ENCODE assay signal across 8 cellular contexts in the genomic region with DNA sequence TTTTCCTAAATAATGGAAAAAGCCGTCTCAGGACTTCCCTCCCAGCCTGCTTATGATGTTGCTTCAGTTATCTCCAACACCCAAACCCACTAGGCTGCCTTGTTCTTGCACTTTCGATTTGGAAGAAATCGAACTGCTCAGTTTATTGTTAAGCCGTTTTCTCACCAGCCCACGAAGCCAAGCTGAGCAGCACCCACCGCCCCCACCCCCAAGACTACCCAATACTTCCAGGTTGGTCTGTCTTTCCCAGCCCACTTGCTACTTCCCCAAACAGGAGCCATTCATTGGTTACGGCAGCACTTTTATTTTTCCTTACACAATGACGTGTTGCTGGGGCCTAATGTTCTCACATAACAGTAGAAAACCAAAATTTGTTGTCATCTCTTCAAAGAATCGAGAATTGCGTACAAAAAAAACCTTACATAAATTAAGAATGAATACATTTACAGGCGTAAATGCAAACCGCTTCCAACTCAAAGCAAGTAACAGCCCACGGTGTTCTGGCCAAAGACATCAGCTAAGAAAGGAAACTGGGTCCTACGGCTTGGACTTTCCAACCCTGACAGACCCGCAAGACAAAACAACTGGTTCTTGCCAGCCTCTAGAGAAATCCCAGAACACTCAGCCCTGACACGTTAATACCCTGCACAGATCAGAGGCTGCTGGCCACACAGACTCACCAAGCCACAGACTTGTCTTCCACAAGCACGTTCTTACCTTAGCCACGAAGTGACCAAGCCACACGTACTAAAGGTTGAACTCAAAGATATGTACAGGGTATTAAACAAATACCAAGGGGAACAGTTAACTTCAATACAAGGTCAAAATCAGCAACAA.
DNase-seq lines count a peak whose midpoint lies in the region; ATAC-seq and TF ChIP-seq lines count a peak whose summit lies in the region.

No MANE protein-coding gene starts in this region.

- no peak for ATAC-seq in GM18858 (IDR thresholded peaks at IDR 0.05; ENCODE audit: unreplicated experiment)

- no peak for TF ChIP-seq CTCF in foreskin fibroblast (IDR thresholded peaks at IDR 0.05; ENCODE audit: low read depth, low read length)

- H3K4me3 ChIP-seq in foreskin fibroblast (ENCODE audit: low read depth in 1 of 2, low read length in 2 of 2) = peak overlapping the region; percentile 70 to 98
- peak overlapping the region; percentile 86 for H3K4me3 ChIP-seq in skeletal muscle cell (ENCODE audit: low read depth, low read length)

- peak; percentile 52 for DNase-seq in activated naive CD4-positive, alpha-beta T cell treated with Interleukin-2 at 50 U/mL for 16 hours
- DNase-seq in activated naive CD4-positive, alpha-beta T cell treated with anti-CD3 and anti-CD28 coated beads, Interleukin-2, amount 50 U/mL, for 16 hours = no peak
- DNase-seq in activated CD8-positive, alpha-beta memory T cell treated with anti-CD3 and anti-CD28 coated beads for 24 hours = peak; percentile 69
- DNase-seq in foreskin fibroblast (no peak), skeletal muscle cell (ENCODE audit: low read depth) (no peak), GDM1 (lab: John Stamatoyannopoulos, UW) (no peak), islet precursor cell (no peak)

Comparison
In these comparisons a context has a peak if more than half of its experiments do, and no peak if none do; other contexts are left out.
1. DNase-seq: peak in activated naive CD4-positive, alpha-beta T cell treated with Interleukin-2 at 50 U/mL for 16 hours (single experiment) and activated CD8-positive, alpha-beta memory T cell treated with anti-CD3 and anti-CD28 coated beads for 24 hours (single experiment); none in activated naive CD4-positive, alpha-beta T cell treated with anti-CD3 and anti-CD28 coated beads, Interleukin-2, amount 50 U/mL, for 16 hours (single experiment), foreskin fibroblast (0 of 2), skeletal muscle cell (single experiment), GDM1 (single experiment) and islet precursor cell (single experiment).